1 cellular context compared by ENCODE assay signal in genomic region chr1:155080250-155081228, GRCh38.
A peak's percentile ranks its signal among the peaks of the same experiment; 100 is the strongest.
TF ChIP-seq lines count a peak whose summit lies in the region.

No MANE protein-coding gene starts in this region.

TF ChIP-seq in IMR-90, 13 proteins besides CTCF, POLR2A, EP300 and RAD21 (continued from another document):
- TF ChIP-seq USF2 (IDR thresholded peaks at IDR 0.05; ENCODE audit: low read depth, low read length), result peak; percentile 83
- peak; percentile 83 for TF ChIP-seq BHLHE40 (IDR thresholded peaks at IDR 0.05; ENCODE audit: low read depth, low read length)
- no peak for TF ChIP-seq RCOR1 (IDR thresholded peaks at IDR 0.05; ENCODE audit: insufficient replicate concordance, low read length)
- no peak for TF ChIP-seq CEBPB (IDR thresholded peaks at IDR 0.05; ENCODE audit: low read depth, low read length)
- TF ChIP-seq MAFK (IDR thresholded peaks at IDR 0.05; ENCODE audit: low read depth, low read length), result no peak
- TF ChIP-seq SMC3 (IDR thresholded peaks at IDR 0.05; ENCODE audit: low read depth, low read length), result no peak
